ENCODE assay signal across 8 cellular contexts in genomic region chr5:77015938-77016569, GRCh38. TPM values are rescaled to one million over a fixed set of nuclear protein-coding genes. Genes with fewer than 3 reads are reported as not detected.
DNase-seq lines count a peak whose midpoint lies in the region; ATAC-seq and FAIRE-seq lines count a peak whose summit lies in the region.

No MANE protein-coding gene starts in this region.

- ATAC-seq in HG03095 (IDR thresholded peaks at IDR 0.05; ENCODE audit: unreplicated experiment) (no peak), HG03159 (IDR thresholded peaks at IDR 0.05; ENCODE audit: unreplicated experiment) (no peak)

- in situ Hi-C loops in Caki2 (cut with HindIII; ENCODE audit: low pct_unique_long_range_greater_than_20kb, low sequenced_read_pairs) = no loop called here

- peak; percentile 90 for FAIRE-seq in TTC549 (lab: Jason Lieb, UNC)

- DNase-seq in Caki2 (ENCODE audit: low read depth) (peak; percentile 40), HT-29 (ENCODE audit: low spot score) (peak; percentile 61), inferior parietal cortex (ENCODE audit: extremely low spot score) (peak; percentile 79), HuH-7.5 (ENCODE audit: low spot score) (no peak)
- no peak for DNase-seq in stimulated activated CD4-positive, alpha-beta T cell treated with anti-CD3 and anti-CD28 coated beads, Interleukin-4, amount 100 ng/mL, for 1 hour

RNA-seq across cellular contexts. Expression of gene AGGF1, which starts 14.2 kb away (rescaled TPM):
- total RNA-seq in Caki2 (2014; rRNA removed; shearing (Covaris generic); ENCODE audit: low replicate concordance) = 15.9 and 18.3 TPM in 2 replicates
- 28.1 and 37.5 TPM in 2 replicates for total RNA-seq in HT-29 (2014; rRNA removed; shearing (Covaris generic))

Comparison
In these comparisons a context has a peak if more than half of its experiments do, and no peak if none do; other contexts are left out.
1. DNase-seq: peak in Caki2 (single experiment), HT-29 (single experiment) and inferior parietal cortex (single experiment); none in stimulated activated CD4-positive, alpha-beta T cell treated with anti-CD3 and anti-CD28 coated beads, Interleukin-4, amount 100 ng/mL, for 1 hour (single experiment) and HuH-7.5 (single experiment).